1 cellular context compared by ENCODE assay signal in genomic region chr16:89921699-89922476, GRCh38.
TF ChIP-seq lines count a peak whose summit lies in the region.

No MANE protein-coding gene starts in this region.

TF ChIP-seq in HEK293, 187 proteins besides CTCF, POLR2A, EP300 and RAD21 (continued from another document and continues in another):
- TF ChIP-seq ZNF518A (tag by site-specific recombination; conservative IDR thresholded peaks at IDR 0.05; ENCODE audit: low read depth) (no peak), ZNF10 (tag by site-specific recombination; IDR thresholded peaks at IDR 0.05) (peak; percentile 36; the same call in 1 of the 2 replicates), ZNF114 (tag by site-specific recombination; IDR thresholded peaks at IDR 0.05) (no peak), ZNF658 (tag by site-specific recombination; IDR thresholded peaks at IDR 0.05) (no peak), ZNF221 (tag by site-specific recombination; IDR thresholded peaks at IDR 0.05; ENCODE audit: borderline replicate concordance) (no peak), REPIN1 (tag by site-specific recombination; IDR thresholded peaks at IDR 0.05; ENCODE audit: low read depth) (no peak), SCRT1 (tag by site-specific recombination; IDR thresholded peaks at IDR 0.05; ENCODE audit: borderline replicate concordance) (no peak), ZNF169 (tag by site-specific recombination; IDR thresholded peaks at IDR 0.05) (no peak), ZNF140 (tag by site-specific recombination; IDR thresholded peaks at IDR 0.05) (no peak), ZNF510 (tag by site-specific recombination; IDR thresholded peaks at IDR 0.05; ENCODE audit: insufficient replicate concordance) (no peak), ZNF121 (tag by site-specific recombination; IDR thresholded peaks at IDR 0.05) (no peak), ZNF202 (tag by site-specific recombination; IDR thresholded peaks at IDR 0.05; ENCODE audit: borderline replicate concordance) (no peak), ZNF621 (tag by site-specific recombination; IDR thresholded peaks at IDR 0.05) (no peak), OVOL3 (tag by site-specific recombination; IDR thresholded peaks at IDR 0.05) (no peak), ZNF596 (tag by site-specific recombination; IDR thresholded peaks at IDR 0.05) (0 out of 2 replicates have a peak, but pooled peaks have one; percentile 8), ZNF211 (tag by site-specific recombination; IDR thresholded peaks at IDR 0.05; ENCODE audit: low read depth) (no peak), ZNF416 (tag by site-specific recombination; IDR thresholded peaks at IDR 0.05) (no peak), SALL2 (tag by site-specific recombination; IDR thresholded peaks at IDR 0.05; ENCODE audit: borderline replicate concordance) (no peak), ZNF837 (tag by site-specific recombination; IDR thresholded peaks at IDR 0.05) (no peak), KLF1 (tag by site-specific recombination; IDR thresholded peaks at IDR 0.05) (no peak), GLI2 (tag by site-specific recombination; IDR thresholded peaks at IDR 0.05; ENCODE audit: borderline replicate concordance, low read depth) (no peak), ZNF777 (tag by site-specific recombination; IDR thresholded peaks at IDR 0.05; ENCODE audit: borderline replicate concordance) (no peak), ZNF391 (tag by site-specific recombination; IDR thresholded peaks at IDR 0.05; ENCODE audit: borderline replicate concordance, low read depth) (no peak), ZSCAN16 (tag by site-specific recombination; IDR thresholded peaks at IDR 0.05) (no peak), ZNF629 (tag by site-specific recombination; IDR thresholded peaks at IDR 0.05) (no peak), ZXDB (tag by site-specific recombination; IDR thresholded peaks at IDR 0.05) (peak; percentile 35; the same call in 1 of the 2 replicates), ZNF362 (tag by site-specific recombination; IDR thresholded peaks at IDR 0.05) (no peak), ZNF341 (tag by site-specific recombination; IDR thresholded peaks at IDR 0.05; ENCODE audit: low read depth) (no peak), ZFHX2 (tag by site-specific recombination; conservative IDR thresholded peaks at IDR 0.05) (peak; percentile 74), HOXC10 (CRISPR knock-in tag; IDR thresholded peaks at IDR 0.05) (no peak), ZSCAN23 (tag by site-specific recombination; IDR thresholded peaks at IDR 0.05) (no peak), ZNF16 (tag by site-specific recombination; IDR thresholded peaks at IDR 0.05; ENCODE audit: low read depth) (no peak), ZNF423 (tag by site-specific recombination; IDR thresholded peaks at IDR 0.05) (no peak), KLF10 (tag by site-specific recombination; IDR thresholded peaks at IDR 0.05) (no peak; the same call in 1 of the 2 replicates), ZEB2 (tag by site-specific recombination; IDR thresholded peaks at IDR 0.05) (no peak), FEZF1 (tag by site-specific recombination; IDR thresholded peaks at IDR 0.05) (no peak), ZNF544 (tag by site-specific recombination; IDR thresholded peaks at IDR 0.05) (no peak), ZNF785 (tag by site-specific recombination; IDR thresholded peaks at IDR 0.05) (no peak), ZNF791 (tag by site-specific recombination; IDR thresholded peaks at IDR 0.05) (no peak), ZNF560 (tag by site-specific recombination; IDR thresholded peaks at IDR 0.05; ENCODE audit: borderline replicate concordance) (no peak), ZBTB8A (tag by site-specific recombination; IDR thresholded peaks at IDR 0.05) (0 out of 2 replicates have a peak, but pooled peaks have one; percentile 29), MZF1 (tag by site-specific recombination; IDR thresholded peaks at IDR 0.05; ENCODE audit: borderline replicate concordance) (no peak), ZNF776 (tag by site-specific recombination; IDR thresholded peaks at IDR 0.05; ENCODE audit: borderline replicate concordance) (no peak), ZNF184 (tag by site-specific recombination; IDR thresholded peaks at IDR 0.05) (no peak)
- TF ChIP-seq, protein P1, sequence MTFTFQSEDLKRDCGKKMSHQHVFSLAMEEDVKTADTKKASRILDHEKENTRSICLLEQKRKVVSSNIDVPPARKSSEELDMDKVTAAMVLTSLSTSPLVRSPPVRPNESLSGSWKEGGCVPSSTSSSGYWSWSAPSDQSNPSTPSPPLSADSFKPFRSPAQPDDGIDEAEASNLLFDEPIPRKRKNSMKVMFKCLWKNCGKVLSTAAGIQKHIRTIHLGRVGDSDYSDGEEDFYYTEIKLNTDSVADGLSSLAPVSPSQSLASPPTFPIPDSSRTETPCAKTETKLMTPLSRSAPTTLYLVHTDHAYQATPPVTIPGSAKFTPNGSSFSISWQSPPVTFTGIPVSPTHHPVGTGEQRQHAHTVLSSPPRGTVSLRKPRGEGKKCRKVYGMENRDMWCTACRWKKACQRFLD (tag by site-specific recombination; IDR thresholded peaks at IDR 0.05): no peak
- TF ChIP-seq, protein P2, sequence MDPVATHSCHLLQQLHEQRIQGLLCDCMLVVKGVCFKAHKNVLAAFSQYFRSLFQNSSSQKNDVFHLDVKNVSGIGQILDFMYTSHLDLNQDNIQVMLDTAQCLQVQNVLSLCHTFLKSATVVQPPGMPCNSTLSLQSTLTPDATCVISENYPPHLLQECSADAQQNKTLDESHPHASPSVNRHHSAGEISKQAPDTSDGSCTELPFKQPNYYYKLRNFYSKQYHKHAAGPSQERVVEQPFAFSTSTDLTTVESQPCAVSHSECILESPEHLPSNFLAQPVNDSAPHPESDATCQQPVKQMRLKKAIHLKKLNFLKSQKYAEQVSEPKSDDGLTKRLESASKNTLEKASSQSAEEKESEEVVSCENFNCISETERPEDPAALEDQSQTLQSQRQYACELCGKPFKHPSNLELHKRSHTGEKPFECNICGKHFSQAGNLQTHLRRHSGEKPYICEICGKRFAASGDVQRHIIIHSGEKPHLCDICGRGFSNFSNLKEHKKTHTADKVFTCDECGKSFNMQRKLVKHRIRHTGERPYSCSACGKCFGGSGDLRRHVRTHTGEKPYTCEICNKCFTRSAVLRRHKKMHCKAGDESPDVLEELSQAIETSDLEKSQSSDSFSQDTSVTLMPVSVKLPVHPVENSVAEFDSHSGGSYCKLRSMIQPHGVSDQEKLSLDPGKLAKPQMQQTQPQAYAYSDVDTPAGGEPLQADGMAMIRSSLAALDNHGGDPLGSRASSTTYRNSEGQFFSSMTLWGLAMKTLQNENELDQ (tag by site-specific recombination; IDR thresholded peaks at IDR 0.05; ENCODE audit: low read depth): no peak
- TF ChIP-seq, protein P3, sequence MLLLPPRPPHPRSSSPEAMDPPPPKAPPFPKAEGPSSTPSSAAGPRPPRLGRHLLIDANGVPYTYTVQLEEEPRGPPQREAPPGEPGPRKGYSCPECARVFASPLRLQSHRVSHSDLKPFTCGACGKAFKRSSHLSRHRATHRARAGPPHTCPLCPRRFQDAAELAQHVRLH (tag by site-specific recombination; IDR thresholded peaks at IDR 0.05): no peak
- TF ChIP-seq, protein P4, sequence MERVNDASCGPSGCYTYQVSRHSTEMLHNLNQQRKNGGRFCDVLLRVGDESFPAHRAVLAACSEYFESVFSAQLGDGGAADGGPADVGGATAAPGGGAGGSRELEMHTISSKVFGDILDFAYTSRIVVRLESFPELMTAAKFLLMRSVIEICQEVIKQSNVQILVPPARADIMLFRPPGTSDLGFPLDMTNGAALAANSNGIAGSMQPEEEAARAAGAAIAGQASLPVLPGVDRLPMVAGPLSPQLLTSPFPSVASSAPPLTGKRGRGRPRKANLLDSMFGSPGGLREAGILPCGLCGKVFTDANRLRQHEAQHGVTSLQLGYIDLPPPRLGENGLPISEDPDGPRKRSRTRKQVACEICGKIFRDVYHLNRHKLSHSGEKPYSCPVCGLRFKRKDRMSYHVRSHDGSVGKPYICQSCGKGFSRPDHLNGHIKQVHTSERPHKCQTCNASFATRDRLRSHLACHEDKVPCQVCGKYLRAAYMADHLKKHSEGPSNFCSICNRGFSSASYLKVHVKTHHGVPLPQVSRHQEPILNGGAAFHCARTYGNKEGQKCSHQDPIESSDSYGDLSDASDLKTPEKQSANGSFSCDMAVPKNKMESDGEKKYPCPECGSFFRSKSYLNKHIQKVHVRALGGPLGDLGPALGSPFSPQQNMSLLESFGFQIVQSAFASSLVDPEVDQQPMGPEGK (tag by site-specific recombination; IDR thresholded peaks at IDR 0.05): peak; percentile 86
- TF ChIP-seq, protein P5, sequence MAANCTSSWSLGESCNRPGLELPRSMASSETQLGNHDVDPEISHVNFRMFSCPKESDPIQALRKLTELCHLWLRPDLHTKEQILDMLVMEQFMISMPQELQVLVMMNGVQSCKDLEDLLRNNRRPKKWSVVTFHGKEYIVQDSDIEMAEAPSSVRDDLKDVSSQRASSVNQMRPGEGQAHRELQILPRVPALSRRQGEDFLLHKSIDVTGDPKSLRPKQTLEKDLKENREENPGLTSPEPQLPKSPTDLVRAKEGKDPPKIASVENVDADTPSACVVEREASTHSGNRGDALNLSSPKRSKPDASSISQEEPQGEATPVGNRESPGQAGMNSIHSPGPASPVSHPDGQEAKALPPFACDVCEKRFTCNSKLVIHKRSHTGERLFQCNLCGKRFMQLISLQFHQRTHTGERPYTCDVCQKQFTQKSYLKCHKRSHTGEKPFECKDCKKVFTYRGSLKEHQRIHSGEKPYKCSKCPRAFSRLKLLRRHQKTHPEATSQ (tag by site-specific recombination; IDR thresholded peaks at IDR 0.05): no peak
- TF ChIP-seq, protein P6, sequence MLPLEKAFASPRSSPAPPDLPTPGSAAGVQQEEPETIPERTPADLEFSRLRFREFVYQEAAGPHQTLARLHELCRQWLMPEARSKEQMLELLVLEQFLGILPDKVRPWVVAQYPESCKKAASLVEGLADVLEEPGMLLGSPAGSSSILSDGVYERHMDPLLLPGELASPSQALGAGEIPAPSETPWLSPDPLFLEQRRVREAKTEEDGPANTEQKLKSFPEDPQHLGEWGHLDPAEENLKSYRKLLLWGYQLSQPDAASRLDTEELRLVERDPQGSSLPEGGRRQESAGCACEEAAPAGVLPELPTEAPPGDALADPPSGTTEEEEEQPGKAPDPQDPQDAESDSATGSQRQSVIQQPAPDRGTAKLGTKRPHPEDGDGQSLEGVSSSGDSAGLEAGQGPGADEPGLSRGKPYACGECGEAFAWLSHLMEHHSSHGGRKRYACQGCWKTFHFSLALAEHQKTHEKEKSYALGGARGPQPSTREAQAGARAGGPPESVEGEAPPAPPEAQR (tag by site-specific recombination; IDR thresholded peaks at IDR 0.05): no peak
- TF ChIP-seq, protein P7, sequence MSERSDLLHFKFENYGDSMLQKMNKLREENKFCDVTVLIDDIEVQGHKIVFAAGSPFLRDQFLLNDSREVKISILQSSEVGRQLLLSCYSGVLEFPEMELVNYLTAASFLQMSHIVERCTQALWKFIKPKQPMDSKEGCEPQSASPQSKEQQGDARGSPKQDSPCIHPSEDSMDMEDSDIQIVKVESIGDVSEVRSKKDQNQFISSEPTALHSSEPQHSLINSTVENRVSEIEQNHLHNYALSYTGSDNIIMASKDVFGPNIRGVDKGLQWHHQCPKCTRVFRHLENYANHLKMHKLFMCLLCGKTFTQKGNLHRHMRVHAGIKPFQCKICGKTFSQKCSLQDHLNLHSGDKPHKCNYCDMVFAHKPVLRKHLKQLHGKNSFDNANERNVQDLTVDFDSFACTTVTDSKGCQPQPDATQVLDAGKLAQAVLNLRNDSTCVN (tag by site-specific recombination; optimal IDR thresholded peaks at IDR 0.05): no peak
- TF ChIP-seq, protein P8, sequence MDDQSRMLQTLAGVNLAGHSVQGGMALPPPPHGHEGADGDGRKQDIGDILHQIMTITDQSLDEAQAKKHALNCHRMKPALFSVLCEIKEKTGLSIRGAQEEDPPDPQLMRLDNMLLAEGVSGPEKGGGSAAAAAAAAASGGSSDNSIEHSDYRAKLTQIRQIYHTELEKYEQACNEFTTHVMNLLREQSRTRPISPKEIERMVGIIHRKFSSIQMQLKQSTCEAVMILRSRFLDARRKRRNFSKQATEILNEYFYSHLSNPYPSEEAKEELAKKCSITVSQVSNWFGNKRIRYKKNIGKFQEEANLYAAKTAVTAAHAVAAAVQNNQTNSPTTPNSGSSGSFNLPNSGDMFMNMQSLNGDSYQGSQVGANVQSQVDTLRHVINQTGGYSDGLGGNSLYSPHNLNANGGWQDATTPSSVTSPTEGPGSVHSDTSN (CRISPR knock-in tag; IDR thresholded peaks at IDR 0.05): no peak
